In genomic region chr10:68471586-68472408, GRCh38 we compare ENCODE assay signal across 8 cellular contexts. TPM values are rescaled to one million over a fixed set of nuclear protein-coding genes. Genes with fewer than 3 reads are reported as not detected.
DNase-seq lines count a peak whose midpoint lies in the region; ATAC-seq and TF ChIP-seq lines count a peak whose summit lies in the region.

Gene DNA2, minus strand, starts transcription at chr10:68471973. Its CDS starts 109 bp downstream, at chr10:68471864.

- peaks cover 25% of the 10 kb centered on the region for H3K36me3 ChIP-seq in BE2C

- peak; percentile 91 for ATAC-seq in GM19043 (IDR thresholded peaks at IDR 0.05; ENCODE audit: low read depth, unreplicated experiment)
- ATAC-seq in HG03342 (IDR thresholded peaks at IDR 0.05; ENCODE audit: unreplicated experiment), result peak; percentile 81

- no peak for TF ChIP-seq CTCF in BE2C (IDR thresholded peaks at IDR 0.05; ENCODE audit: low read depth, low read length)

- H3K4me3 ChIP-seq in BE2C (ENCODE audit: low read depth, low read length), result peak within 1 kb of the TSS; percentile 96

- no peaks in the 10 kb centered on the region for H3K27me3 ChIP-seq in BE2C
- H3K27me3 ChIP-seq in layer of hippocampus (ENCODE audit: control insufficient read depth, insufficient read depth, low read length), result no peaks in the 10 kb centered on the region

- no peaks in the 10 kb centered on the region for H3K4me1 ChIP-seq in BE2C

- H3K9me3 ChIP-seq in BE2C, result no peaks in the 10 kb centered on the region

- peak; percentile 77 for DNase-seq in BE2C
- DNase-seq in NCI-H460 (ENCODE audit: extremely low read depth, low read depth), result peak; percentile 61
- peak; percentile 63 to 69 for DNase-seq in activated CD4-positive, alpha-beta T cell treated with anti-CD3 and anti-CD28 coated beads for 4 hours
- DNase-seq in stimulated activated CD4-positive, alpha-beta T cell treated with anti-CD3 and anti-CD28 coated beads, Interleukin-1b, Interleukin-23, amount 100 ng/mL, for 48 hours, result peak; percentile 78

- peak within 1 kb of the TSS; percentile 65 for H3K27ac ChIP-seq in cingulate gyrus (ENCODE audit: low read depth, low read length)
- H3K27ac ChIP-seq in layer of hippocampus (ENCODE audit: low read depth, low read length), result peak within 1 kb of the TSS; percentile 76

RNA-seq across cellular contexts. Expression of gene DNA2, which starts in this region (rescaled TPM):
- 1.2 TPM for polyA plus RNA-seq in BE2C (2012; ENCODE audit: insufficient read depth, insufficient read length, low read depth)
- 17.5 and 17.7 TPM in 2 replicates for total RNA-seq in NCI-H460 (2014; rRNA removed; shearing (Covaris generic))
- polyA plus RNA-seq in NCI-H460 (2014; cell fraction: nucleus; rRNA removed), result 53.0 and 74.8 TPM in 2 replicates

Comparison
In these comparisons a context has a peak if more than half of its experiments do, and no peak if none do; other contexts are left out.
1. Peak in every context shown above with its lines: DNase-seq, ATAC-seq, H3K4me3 ChIP-seq and H3K27ac ChIP-seq.